27 cellular contexts compared by ENCODE assay signal in genomic region chr4:154194649-154195048, GRCh38.
"Had no signal": no experiment of that assay in that cellular context is flagged by ENCODE, and none has a peak within 500 bp of the region (broad histone marks: within the 10 kb centered on the region; RNA-seq: fewer than 3 reads in every experiment).

No MANE protein-coding gene starts in this region.

- H3K9ac ChIP-seq: neural progenitor cell had no signal

- H3K27ac Mint-ChIP-seq: mesothelial cell of epicardium; naive B cell; natural killer cell; nephron progenitor cell; neural progenitor cell; progenitor cell of endocrine pancreas; stimulated activated memory B cell treated with anti-CD40 and anti-IgM and Interleukin-4, amounts not matched to agents 10 μg/mL and 1 μg/mL and 100 μg/mL, for 72 hours; stimulated activated naive CD8-positive, alpha-beta T cell treated with anti-CD3 and anti-CD28 coated beads, Interleukin-15, amount 100 ng/mL, for 72 hours; type B pancreatic cell had no signal

- H3K4me3 Mint-ChIP-seq: mesothelial cell of epicardium; naive B cell; natural killer cell; nephron progenitor cell; neural progenitor cell; stimulated activated memory B cell treated with anti-CD40 and anti-IgM and Interleukin-4, amounts not matched to agents 10 μg/mL and 1 μg/mL and 100 μg/mL, for 72 hours; stimulated activated naive CD8-positive, alpha-beta T cell treated with anti-CD3 and anti-CD28 coated beads, Interleukin-15, amount 100 ng/mL, for 72 hours; type B pancreatic cell had no signal

- H3K4me3 ChIP-seq: left lung, lower lobe of right lung, neural progenitor cell, right atrium auricular region, right lobe of liver, tibial nerve, uterus had no signal

- H3K36me3 ChIP-seq: left lung, lower lobe of right lung, neural progenitor cell, neutrophil, right atrium auricular region, right lobe of liver, tibial nerve, uterus had no signal

- H3K4me1 ChIP-seq: left lung, lower lobe of right lung, neural progenitor cell, right atrium auricular region, right lobe of liver, tibial nerve, uterus had no signal

- FAIRE-seq: keratinocyte had no signal

- H3K27ac ChIP-seq: left lung, lower lobe of right lung, neural progenitor cell, neutrophil, right atrium auricular region, right lobe of liver, tibial nerve, uterus had no signal

- DNase-seq: hippocampal formation; left colon; left lung; lower lobe of right lung; mesendoderm; naive B cell; natural killer cell; nephron progenitor cell; occipital lobe; right lobe of liver; stimulated activated CD4-positive, alpha-beta T cell treated with anti-CD3 and anti-CD28 coated beads, Interleukin-12 subunit alpha, Interleukin-12 subunit beta, amount 100 ng/mL, for 4 hours; stimulated activated CD4-positive, alpha-beta T cell treated with anti-CD3 and anti-CD28 coated beads, Interleukin-15, amount 100 ng/mL, for 24 hours; stimulated activated CD4-positive, alpha-beta T cell treated with anti-CD3 and anti-CD28 coated beads, Interleukin-2, amount 100 ng/mL, for 24 hours; stimulated activated CD4-positive, alpha-beta T cell treated with anti-CD3 and anti-CD28 coated beads, Interleukin-4, amount 100 ng/mL, for 1 hour; stimulated activated naive CD4-positive, alpha-beta T cell treated with Interleukin-2 at 50 U/mL for 16 hours; stimulated activated naive CD8-positive, alpha-beta T cell treated with anti-CD3 and anti-CD28 coated beads, Interleukin-15, amount 100 ng/mL, for 72 hours; substantia nigra; uterus had no signal

- H3K4me1 Mint-ChIP-seq: mesothelial cell of epicardium; naive B cell; natural killer cell; nephron progenitor cell; neural progenitor cell; stimulated activated memory B cell treated with anti-CD40 and anti-IgM and Interleukin-4, amounts not matched to agents 10 μg/mL and 1 μg/mL and 100 μg/mL, for 72 hours; stimulated activated naive CD8-positive, alpha-beta T cell treated with anti-CD3 and anti-CD28 coated beads, Interleukin-15, amount 100 ng/mL, for 72 hours had no signal

- ATAC-seq: left colon; left lung; lower lobe of right lung; natural killer cell; right lobe of liver; stimulated activated memory B cell treated with anti-CD40 and anti-IgM and Interleukin-4, amounts not matched to agents 10 μg/mL and 1 μg/mL and 100 μg/mL, for 72 hours; stimulated activated naive CD8-positive, alpha-beta T cell treated with anti-CD3 and anti-CD28 coated beads, Interleukin-15, amount 100 ng/mL, for 72 hours had no signal

- H3K9me3 ChIP-seq: neutrophil, right lobe of liver, uterus had no signal

- H3K36me3 Mint-ChIP-seq: mesothelial cell of epicardium; naive B cell; natural killer cell; neural progenitor cell; stimulated activated memory B cell treated with anti-CD40 and anti-IgM and Interleukin-4, amounts not matched to agents 10 μg/mL and 1 μg/mL and 100 μg/mL, for 72 hours; type B pancreatic cell had no signal

- H3K27me3 Mint-ChIP-seq: progenitor cell of endocrine pancreas; stimulated activated memory B cell treated with anti-CD40 and anti-IgM and Interleukin-4, amounts not matched to agents 10 μg/mL and 1 μg/mL and 100 μg/mL, for 72 hours; type B pancreatic cell had no signal
